ENCODE assay signal across 11 cellular contexts in the genomic region with DNA sequence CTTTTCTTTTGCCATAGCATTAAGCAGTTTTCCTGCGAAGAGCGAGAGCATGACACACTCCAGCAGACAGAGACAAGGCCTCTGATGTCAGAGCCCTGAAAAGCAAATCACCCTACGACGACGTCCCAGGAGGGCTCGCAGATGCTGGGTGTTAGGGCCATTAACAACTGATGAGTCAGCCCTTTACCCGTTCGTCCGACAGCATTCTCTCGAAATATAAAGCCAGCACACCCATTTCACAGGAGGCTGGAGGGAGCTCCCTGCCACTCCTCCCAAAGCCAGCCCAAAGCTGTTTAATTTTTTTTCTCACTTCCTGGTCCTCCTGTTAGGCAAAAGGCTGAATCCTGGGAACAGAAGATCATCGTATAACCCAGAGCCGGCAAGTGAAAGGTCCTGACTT.
A peak's percentile ranks its signal among the peaks of the same experiment; 100 is the strongest.
DNase-seq lines count a peak whose midpoint lies in the region; ATAC-seq and TF ChIP-seq lines count a peak whose summit lies in the region.
"Had no signal": no experiment of that assay in that cellular context is flagged by ENCODE, and none has a peak within 500 bp of the region (broad histone marks: within the 10 kb centered on the region; RNA-seq: fewer than 3 reads in every experiment).

No MANE protein-coding gene starts in this region.

- H3K9me3 Mint-ChIP-seq in neural progenitor cell: no peaks in the 10 kb centered on the region
- H3K9me3 Mint-ChIP-seq in natural killer cell: no peaks in the 10 kb centered on the region

- no peaks in the 10 kb centered on the region for H3F3A ChIP-seq in neural progenitor cell (ENCODE audit: low read depth)

- H3K79me2 ChIP-seq in neural progenitor cell (ENCODE audit: low read depth): no peaks in the 10 kb centered on the region

- no peaks in the 10 kb centered on the region for H4K20me1 ChIP-seq in neural progenitor cell (ENCODE audit: low read depth)

- H3K27me3 Mint-ChIP-seq in neural progenitor cell (ENCODE audit: insufficient read depth, low read depth) (peaks cover 15% of the 10 kb centered on the region), natural killer cell (ENCODE audit: low read depth in 2 of 2) (peaks cover 25 to 35% of the 10 kb centered on the region in 2 donors)

- H3K4me2 ChIP-seq in neural progenitor cell: no peak overlapping the region

- H3K36me3 Mint-ChIP-seq in neural progenitor cell (no peaks in the 10 kb centered on the region), natural killer cell (no peaks in the 10 kb centered on the region)

- H3K4me3 Mint-ChIP-seq in neural progenitor cell (no peak overlapping the region), natural killer cell (no peak overlapping the region)

- H3K27ac Mint-ChIP-seq in neural progenitor cell (peak overlapping the region; percentile 33), natural killer cell (no peak overlapping the region)

- TF ChIP-seq CTCF in epithelial cell of esophagus (IDR thresholded peaks at IDR 0.05; ENCODE audit: insufficient read depth, low read depth, low read length, missing control alignments) (no peak), neural progenitor cell (IDR thresholded peaks at IDR 0.05) (no peak), natural killer cell (IDR thresholded peaks at IDR 0.05) (no peak)

- H3K36me3 ChIP-seq in neural progenitor cell: no peaks in the 10 kb centered on the region

- H3K27me3 ChIP-seq in neural progenitor cell: no peaks in the 10 kb centered on the region
- H3K27me3 ChIP-seq: testis had no signal

- no peaks in the 10 kb centered on the region for H3K9me3 ChIP-seq in neural progenitor cell (ENCODE audit: low read depth)
- H3K9me3 ChIP-seq: testis had no signal

- intact Hi-C loops in natural killer cell (cut with micrococcal nuclease): no loop called here

- DNase-seq in AG20443 (ENCODE audit: low spot score): peak; percentile 61
- peak; percentile 20 for DNase-seq in MV-4-11 (lab: John Stamatoyannopoulos, UW)
- DNase-seq in epithelial cell of esophagus (ENCODE audit: low read depth): peak; percentile 6
- no peak for DNase-seq in neural progenitor cell (ENCODE audit: low spot score)
- DNase-seq in natural killer cell: no peak
- no peak for DNase-seq in stimulated activated CD4-positive, alpha-beta T cell treated with anti-CD3 and anti-CD28 coated beads, Interleukin-4, amount 100 ng/mL, for 24 hours
- no peak for DNase-seq in NCI-H2227 treated with DMSO at 0.1 percent for 48 hours (lab: John Stamatoyannopoulos, UW)
- DNase-seq: NCI-H774, testis had no signal

- H3K9ac ChIP-seq in neural progenitor cell: no peak overlapping the region

- H3K4me1 Mint-ChIP-seq in neural progenitor cell (peaks cover 55% of the 10 kb centered on the region), natural killer cell (peaks cover 12 to 17% of the 10 kb centered on the region in 2 donors)

- ATAC-seq in natural killer cell (no peak), HG03159 (IDR thresholded peaks at IDR 0.05; ENCODE audit: unreplicated experiment) (no peak)

- no peak overlapping the region for H3K27ac ChIP-seq in neural progenitor cell
- H3K27ac ChIP-seq: testis had no signal

- no peak overlapping the region for H3K4me3 ChIP-seq in epithelial cell of esophagus (ENCODE audit: low read length)
- no peak overlapping the region for H3K4me3 ChIP-seq in neural progenitor cell
- H3K4me3 ChIP-seq: lung, testis had no signal

- no peak overlapping the region for H2AFZ ChIP-seq in neural progenitor cell (replicated peaks)

- H3K4me1 ChIP-seq in neural progenitor cell: peaks cover 20% of the 10 kb centered on the region

Comparison
In these comparisons a context has a peak if more than half of its experiments do, and no peak if none do; other contexts are left out.
1. DNase-seq: peak in AG20443 (single experiment), MV-4-11 (single experiment) and epithelial cell of esophagus (single experiment); none in neural progenitor cell (single experiment), natural killer cell (single experiment), stimulated activated CD4-positive, alpha-beta T cell treated with anti-CD3 and anti-CD28 coated beads, Interleukin-4, amount 100 ng/mL, for 24 hours (single experiment) and NCI-H2227 treated with DMSO at 0.1 percent for 48 hours (single experiment).